ENCODE assay signal across 2 cellular contexts in the genomic region with DNA sequence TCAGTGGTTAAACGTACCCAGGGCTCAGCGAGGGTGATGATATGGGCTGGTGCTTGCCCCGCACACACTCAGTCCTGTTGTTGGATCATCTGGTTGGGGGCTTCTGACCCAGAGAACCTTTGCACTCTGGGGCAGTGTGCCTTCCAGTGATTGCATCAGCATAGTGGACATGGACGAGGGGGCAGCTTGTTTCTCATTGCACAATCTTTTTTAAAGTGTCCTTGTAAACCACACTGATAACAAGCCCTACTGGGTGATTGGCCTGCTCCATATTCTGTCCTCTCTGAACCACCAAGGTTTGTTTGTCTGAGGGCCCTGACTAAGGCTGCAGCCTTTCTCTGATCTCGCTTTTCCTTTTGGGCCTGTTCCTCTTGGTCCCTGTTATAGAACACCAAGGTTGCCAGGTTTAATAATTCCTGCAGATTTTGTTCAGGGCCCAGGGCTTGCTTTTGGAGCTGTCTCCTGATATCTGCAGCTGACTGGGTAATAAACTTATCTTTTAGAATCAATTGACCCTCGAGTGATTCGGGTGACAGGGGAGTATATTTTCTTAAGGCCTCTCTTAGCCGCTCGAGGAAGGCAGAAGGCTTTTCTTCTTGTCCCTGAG.
TF ChIP-seq lines count a peak whose summit lies in the region.
"Not testable (repeated sequence)": the region's sequence is repeated elsewhere in the genome, so short reads cannot be mapped to it uniquely, and the experiment has no call there.

No MANE protein-coding gene starts in this region.

TF ChIP-seq in K562, 482 proteins besides CTCF, POLR2A, EP300 and RAD21 (continues in another document):
- TF ChIP-seq EP400 (IDR thresholded peaks at IDR 0.05) (peak; percentile 21; the same call in 1 of the 2 replicates), ZSCAN32 (CRISPR knock-in tag; IDR thresholded peaks at IDR 0.05) (peak; percentile 86), ATF7 (IDR thresholded peaks at IDR 0.05) (peak; percentile 44; the same call in 1 of the 2 replicates), SMAD4 (CRISPR knock-in tag; conservative IDR thresholded peaks at IDR 0.05) (peak; percentile 66), DMBX1 (CRISPR knock-in tag; IDR thresholded peaks at IDR 0.05; ENCODE audit: borderline replicate concordance) (peak; percentile 31; the same call in 1 of the 2 replicates), CTBP1 (IDR thresholded peaks at IDR 0.05; ENCODE audit: borderline replicate concordance) (peak; percentile 31; the same call in 1 of the 2 replicates), JUND (IDR thresholded peaks at IDR 0.05; ENCODE audit: borderline replicate concordance, low read depth, low read length) (peak; percentile 49; the same call in 1 of the 2 replicates), ZNF584 (CRISPR knock-in tag; IDR thresholded peaks at IDR 0.05; ENCODE audit: low read depth) (0 out of 2 replicates have a peak, but pooled peaks have one; percentile 20), CEBPG (CRISPR knock-in tag; IDR thresholded peaks at IDR 0.05) (peak; percentile 95), CEBPG (tag; conservative IDR thresholded peaks at IDR 0.05 in 1 of 2, IDR thresholded peaks at IDR 0.05 in 1 of 2) (peak; percentile 90 to 97), ZNF766 (CRISPR knock-in tag; conservative IDR thresholded peaks at IDR 0.05) (0 out of 2 replicates have a peak, but pooled peaks have one; percentile 22)
- TF ChIP-seq, protein P1, sequence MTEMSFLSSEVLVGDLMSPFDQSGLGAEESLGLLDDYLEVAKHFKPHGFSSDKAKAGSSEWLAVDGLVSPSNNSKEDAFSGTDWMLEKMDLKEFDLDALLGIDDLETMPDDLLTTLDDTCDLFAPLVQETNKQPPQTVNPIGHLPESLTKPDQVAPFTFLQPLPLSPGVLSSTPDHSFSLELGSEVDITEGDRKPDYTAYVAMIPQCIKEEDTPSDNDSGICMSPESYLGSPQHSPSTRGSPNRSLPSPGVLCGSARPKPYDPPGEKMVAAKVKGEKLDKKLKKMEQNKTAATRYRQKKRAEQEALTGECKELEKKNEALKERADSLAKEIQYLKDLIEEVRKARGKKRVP (CRISPR knock-in tag; IDR thresholded peaks at IDR 0.05) = peak; percentile 93
- TF ChIP-seq, protein P2, sequence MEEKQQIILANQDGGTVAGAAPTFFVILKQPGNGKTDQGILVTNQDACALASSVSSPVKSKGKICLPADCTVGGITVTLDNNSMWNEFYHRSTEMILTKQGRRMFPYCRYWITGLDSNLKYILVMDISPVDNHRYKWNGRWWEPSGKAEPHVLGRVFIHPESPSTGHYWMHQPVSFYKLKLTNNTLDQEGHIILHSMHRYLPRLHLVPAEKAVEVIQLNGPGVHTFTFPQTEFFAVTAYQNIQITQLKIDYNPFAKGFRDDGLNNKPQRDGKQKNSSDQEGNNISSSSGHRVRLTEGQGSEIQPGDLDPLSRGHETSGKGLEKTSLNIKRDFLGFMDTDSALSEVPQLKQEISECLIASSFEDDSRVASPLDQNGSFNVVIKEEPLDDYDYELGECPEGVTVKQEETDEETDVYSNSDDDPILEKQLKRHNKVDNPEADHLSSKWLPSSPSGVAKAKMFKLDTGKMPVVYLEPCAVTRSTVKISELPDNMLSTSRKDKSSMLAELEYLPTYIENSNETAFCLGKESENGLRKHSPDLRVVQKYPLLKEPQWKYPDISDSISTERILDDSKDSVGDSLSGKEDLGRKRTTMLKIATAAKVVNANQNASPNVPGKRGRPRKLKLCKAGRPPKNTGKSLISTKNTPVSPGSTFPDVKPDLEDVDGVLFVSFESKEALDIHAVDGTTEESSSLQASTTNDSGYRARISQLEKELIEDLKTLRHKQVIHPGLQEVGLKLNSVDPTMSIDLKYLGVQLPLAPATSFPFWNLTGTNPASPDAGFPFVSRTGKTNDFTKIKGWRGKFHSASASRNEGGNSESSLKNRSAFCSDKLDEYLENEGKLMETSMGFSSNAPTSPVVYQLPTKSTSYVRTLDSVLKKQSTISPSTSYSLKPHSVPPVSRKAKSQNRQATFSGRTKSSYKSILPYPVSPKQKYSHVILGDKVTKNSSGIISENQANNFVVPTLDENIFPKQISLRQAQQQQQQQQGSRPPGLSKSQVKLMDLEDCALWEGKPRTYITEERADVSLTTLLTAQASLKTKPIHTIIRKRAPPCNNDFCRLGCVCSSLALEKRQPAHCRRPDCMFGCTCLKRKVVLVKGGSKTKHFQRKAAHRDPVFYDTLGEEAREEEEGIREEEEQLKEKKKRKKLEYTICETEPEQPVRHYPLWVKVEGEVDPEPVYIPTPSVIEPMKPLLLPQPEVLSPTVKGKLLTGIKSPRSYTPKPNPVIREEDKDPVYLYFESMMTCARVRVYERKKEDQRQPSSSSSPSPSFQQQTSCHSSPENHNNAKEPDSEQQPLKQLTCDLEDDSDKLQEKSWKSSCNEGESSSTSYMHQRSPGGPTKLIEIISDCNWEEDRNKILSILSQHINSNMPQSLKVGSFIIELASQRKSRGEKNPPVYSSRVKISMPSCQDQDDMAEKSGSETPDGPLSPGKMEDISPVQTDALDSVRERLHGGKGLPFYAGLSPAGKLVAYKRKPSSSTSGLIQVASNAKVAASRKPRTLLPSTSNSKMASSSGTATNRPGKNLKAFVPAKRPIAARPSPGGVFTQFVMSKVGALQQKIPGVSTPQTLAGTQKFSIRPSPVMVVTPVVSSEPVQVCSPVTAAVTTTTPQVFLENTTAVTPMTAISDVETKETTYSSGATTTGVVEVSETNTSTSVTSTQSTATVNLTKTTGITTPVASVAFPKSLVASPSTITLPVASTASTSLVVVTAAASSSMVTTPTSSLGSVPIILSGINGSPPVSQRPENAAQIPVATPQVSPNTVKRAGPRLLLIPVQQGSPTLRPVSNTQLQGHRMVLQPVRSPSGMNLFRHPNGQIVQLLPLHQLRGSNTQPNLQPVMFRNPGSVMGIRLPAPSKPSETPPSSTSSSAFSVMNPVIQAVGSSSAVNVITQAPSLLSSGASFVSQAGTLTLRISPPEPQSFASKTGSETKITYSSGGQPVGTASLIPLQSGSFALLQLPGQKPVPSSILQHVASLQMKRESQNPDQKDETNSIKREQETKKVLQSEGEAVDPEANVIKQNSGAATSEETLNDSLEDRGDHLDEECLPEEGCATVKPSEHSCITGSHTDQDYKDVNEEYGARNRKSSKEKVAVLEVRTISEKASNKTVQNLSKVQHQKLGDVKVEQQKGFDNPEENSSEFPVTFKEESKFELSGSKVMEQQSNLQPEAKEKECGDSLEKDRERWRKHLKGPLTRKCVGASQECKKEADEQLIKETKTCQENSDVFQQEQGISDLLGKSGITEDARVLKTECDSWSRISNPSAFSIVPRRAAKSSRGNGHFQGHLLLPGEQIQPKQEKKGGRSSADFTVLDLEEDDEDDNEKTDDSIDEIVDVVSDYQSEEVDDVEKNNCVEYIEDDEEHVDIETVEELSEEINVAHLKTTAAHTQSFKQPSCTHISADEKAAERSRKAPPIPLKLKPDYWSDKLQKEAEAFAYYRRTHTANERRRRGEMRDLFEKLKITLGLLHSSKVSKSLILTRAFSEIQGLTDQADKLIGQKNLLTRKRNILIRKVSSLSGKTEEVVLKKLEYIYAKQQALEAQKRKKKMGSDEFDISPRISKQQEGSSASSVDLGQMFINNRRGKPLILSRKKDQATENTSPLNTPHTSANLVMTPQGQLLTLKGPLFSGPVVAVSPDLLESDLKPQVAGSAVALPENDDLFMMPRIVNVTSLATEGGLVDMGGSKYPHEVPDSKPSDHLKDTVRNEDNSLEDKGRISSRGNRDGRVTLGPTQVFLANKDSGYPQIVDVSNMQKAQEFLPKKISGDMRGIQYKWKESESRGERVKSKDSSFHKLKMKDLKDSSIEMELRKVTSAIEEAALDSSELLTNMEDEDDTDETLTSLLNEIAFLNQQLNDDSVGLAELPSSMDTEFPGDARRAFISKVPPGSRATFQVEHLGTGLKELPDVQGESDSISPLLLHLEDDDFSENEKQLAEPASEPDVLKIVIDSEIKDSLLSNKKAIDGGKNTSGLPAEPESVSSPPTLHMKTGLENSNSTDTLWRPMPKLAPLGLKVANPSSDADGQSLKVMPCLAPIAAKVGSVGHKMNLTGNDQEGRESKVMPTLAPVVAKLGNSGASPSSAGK (IDR thresholded peaks at IDR 0.05) = peak; percentile 17; the same call in 1 of the 2 replicates
- not testable (repeated sequence) for TF ChIP-seq JUND (tag; IDR thresholded peaks at IDR 0.05; ENCODE audit: borderline replicate concordance, low read depth, low read length)

TF ChIP-seq in HepG2, 621 proteins besides CTCF, POLR2A, EP300 and RAD21 (continues in another document):
- TF ChIP-seq ZFP36L1 (CRISPR knock-in tag; IDR thresholded peaks at IDR 0.05) (0 out of 2 replicates have a peak, but pooled peaks have one; percentile 37), ZNF605 (CRISPR knock-in tag; IDR thresholded peaks at IDR 0.05) (peak; percentile 37; the same call in 1 of the 2 replicates), HOXA5 (CRISPR knock-in tag; IDR thresholded peaks at IDR 0.05) (peak; percentile 91), MIER3 (CRISPR knock-in tag; IDR thresholded peaks at IDR 0.05; ENCODE audit: borderline replicate concordance) (peak; percentile 84; the same call in 1 of the 2 replicates), ZNF703 (CRISPR knock-in tag; IDR thresholded peaks at IDR 0.05; ENCODE audit: borderline replicate concordance) (peak; percentile 73; the same call in 1 of the 2 replicates), ZMYM4 (CRISPR knock-in tag; IDR thresholded peaks at IDR 0.05) (peak; percentile 99), MEF2D (CRISPR knock-in tag; IDR thresholded peaks at IDR 0.05) (peak; percentile 82), YEATS4 (CRISPR knock-in tag; IDR thresholded peaks at IDR 0.05; ENCODE audit: borderline replicate concordance) (peak; percentile 79)
- TF ChIP-seq, protein P3, sequence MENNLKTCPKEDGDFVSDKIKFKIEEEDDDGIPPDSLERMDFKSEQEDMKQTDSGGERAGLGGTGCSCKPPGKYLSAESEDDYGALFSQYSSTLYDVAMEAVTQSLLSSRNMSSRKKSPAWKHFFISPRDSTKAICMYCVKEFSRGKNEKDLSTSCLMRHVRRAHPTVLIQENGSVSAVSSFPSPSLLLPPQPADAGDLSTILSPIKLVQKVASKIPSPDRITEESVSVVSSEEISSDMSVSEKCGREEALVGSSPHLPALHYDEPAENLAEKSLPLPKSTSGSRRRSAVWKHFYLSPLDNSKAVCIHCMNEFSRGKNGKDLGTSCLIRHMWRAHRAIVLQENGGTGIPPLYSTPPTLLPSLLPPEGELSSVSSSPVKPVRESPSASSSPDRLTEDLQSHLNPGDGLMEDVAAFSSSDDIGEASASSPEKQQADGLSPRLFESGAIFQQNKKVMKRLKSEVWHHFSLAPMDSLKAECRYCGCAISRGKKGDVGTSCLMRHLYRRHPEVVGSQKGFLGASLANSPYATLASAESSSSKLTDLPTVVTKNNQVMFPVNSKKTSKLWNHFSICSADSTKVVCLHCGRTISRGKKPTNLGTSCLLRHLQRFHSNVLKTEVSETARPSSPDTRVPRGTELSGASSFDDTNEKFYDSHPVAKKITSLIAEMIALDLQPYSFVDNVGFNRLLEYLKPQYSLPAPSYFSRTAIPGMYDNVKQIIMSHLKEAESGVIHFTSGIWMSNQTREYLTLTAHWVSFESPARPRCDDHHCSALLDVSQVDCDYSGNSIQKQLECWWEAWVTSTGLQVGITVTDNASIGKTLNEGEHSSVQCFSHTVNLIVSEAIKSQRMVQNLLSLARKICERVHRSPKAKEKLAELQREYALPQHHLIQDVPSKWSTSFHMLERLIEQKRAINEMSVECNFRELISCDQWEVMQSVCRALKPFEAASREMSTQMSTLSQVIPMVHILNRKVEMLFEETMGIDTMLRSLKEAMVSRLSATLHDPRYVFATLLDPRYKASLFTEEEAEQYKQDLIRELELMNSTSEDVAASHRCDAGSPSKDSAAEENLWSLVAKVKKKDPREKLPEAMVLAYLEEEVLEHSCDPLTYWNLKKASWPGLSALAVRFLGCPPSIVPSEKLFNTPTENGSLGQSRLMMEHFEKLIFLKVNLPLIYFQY (CRISPR knock-in tag; IDR thresholded peaks at IDR 0.05; ENCODE audit: borderline replicate concordance) = peak; percentile 98
- TF ChIP-seq, protein P4, sequence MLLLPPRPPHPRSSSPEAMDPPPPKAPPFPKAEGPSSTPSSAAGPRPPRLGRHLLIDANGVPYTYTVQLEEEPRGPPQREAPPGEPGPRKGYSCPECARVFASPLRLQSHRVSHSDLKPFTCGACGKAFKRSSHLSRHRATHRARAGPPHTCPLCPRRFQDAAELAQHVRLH (CRISPR knock-in tag; IDR thresholded peaks at IDR 0.05; ENCODE audit: borderline replicate concordance, low read depth) = peak; percentile 93; the same call in 1 of the 2 replicates
- TF ChIP-seq, protein P5, sequence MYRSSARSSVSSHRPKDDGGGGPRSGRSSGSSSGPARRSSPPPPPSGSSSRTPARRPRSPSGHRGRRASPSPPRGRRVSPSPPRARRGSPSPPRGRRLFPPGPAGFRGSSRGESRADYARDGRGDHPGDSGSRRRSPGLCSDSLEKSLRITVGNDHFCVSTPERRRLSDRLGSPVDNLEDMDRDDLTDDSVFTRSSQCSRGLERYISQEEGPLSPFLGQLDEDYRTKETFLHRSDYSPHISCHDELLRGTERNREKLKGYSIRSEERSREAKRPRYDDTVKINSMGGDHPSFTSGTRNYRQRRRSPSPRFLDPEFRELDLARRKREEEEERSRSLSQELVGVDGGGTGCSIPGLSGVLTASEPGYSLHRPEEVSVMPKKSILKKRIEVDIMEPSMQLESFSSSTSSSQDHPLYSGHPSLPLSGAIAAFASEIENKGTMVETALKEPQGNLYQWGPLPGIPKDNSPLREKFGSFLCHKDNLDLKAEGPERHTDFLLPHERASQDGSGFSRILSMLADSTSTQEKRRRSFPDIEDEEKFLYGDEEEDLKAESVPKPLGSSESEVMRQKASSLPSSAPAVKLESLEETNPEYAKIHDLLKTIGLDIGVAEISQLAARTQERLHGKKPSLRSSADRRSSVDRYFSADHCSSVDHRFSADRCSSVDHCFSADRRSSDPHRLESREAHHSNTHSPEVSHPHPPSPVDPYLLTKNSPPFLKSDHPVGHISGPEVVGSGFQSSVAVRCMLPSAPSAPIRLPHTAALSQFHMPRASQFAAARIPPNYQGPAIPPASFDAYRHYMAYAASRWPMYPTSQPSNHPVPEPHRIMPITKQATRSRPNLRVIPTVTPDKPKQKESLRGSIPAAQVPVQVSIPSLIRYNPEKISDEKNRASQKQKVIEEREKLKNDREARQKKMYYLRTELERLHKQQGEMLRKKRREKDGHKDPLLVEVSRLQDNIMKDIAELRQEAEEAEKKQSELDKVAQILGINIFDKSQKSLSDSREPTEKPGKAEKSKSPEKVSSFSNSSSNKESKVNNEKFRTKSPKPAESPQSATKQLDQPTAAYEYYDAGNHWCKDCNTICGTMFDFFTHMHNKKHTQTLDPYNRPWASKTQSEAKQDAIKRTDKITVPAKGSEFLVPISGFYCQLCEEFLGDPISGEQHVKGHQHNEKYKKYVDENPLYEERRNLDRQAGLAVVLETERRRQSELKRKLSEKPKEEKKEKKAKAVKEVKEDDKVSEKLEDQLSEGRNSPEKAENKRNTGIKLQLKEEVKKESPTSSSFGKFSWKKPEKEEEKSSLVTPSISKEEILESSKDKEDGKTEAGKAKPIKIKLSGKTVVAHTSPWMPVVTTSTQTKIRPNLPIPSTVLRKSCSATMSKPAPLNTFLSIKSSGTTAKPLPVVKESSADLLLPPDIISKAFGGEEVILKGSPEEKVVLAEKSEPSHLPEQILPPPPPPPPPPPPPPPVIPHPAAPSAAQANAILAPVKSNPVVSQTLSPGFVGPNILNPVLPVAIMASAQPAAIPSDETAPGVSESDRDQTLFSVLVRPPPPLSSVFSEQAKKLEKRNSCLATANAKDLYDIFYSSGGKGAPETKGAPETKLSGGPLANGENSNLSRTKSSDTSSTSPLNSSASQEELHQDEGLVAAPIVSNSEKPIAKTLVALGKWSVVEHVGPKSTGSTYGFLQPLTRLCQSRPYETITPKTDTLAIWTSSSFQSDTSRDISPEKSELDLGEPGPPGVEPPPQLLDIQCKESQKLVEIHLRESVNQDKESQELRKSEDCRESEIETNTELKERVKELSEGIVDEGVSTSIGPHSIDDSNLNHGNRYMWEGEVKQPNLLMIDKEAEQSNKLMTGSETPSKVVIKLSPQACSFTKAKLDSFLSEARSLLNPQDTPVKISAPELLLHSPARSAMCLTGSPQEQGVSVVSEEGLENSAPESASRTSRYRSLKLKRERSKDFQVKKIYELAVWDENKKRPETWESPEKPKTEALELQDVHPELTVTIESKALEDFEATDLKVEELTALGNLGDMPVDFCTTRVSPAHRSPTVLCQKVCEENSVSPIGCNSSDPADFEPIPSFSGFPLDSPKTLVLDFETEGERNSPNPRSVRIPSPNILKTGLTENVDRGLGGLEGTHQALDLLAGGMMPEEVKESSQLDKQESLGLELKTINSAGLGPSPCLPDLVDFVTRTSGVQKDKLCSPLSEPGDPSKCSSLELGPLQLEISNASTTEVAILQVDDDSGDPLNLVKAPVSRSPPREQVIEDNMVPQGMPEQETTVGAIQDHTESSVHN (CRISPR knock-in tag; IDR thresholded peaks at IDR 0.05) = 0 out of 2 replicates have a peak, but pooled peaks have one; percentile 64
